Comparison of ENCODE assay signal across 19 cellular contexts in the genomic region with DNA sequence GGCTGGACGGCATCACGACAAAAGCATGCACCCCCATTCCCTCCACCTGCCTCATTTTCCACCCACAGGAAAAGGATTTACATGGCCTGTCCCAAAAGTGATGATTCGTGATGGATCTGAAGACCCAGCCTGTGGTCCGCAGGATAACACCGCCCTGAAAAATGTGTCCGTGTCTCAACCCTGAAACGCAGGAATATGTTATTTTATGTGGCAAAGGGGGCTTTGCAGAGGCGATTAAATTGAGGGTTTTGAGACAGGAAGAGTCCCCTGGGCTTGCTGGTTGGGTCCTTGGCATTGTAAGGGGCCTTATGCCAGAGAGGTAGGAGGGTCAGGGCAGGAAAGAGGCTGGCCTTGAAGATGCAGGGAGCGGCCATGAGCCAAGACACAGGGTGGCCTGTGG.
"Had no signal": no experiment of that assay in that cellular context is flagged by ENCODE, and none has a peak within 500 bp of the region (broad histone marks: within the 10 kb centered on the region; RNA-seq: fewer than 3 reads in every experiment).

No MANE protein-coding gene starts in this region.

- H3K4me3 Mint-ChIP-seq: central memory CD8-positive, alpha-beta T cell; dendritic cell treated with granulocyte-macrophage colony-stimulating factor and Interleukin-4, amounts not matched to agents 40 ng/mL and 50 ng/mL, for 4 days; immature natural killer cell; memory B cell; mesothelial cell of epicardium; naive B cell; nephron; stimulated activated memory B cell treated with anti-CD40 and anti-IgM and Interleukin-4, amounts not matched to agents 10 μg/mL and 1 μg/mL and 100 μg/mL, for 72 hours; stimulated activated naive CD8-positive, alpha-beta T cell treated with anti-CD3 and anti-CD28 coated beads, Interleukin-15, Interleukin-2, amounts not matched to agents 100 ng/mL and 50 ng/mL, for 24 hours had no signal

- DNase-seq: erythroblast; foreskin keratinocyte; immature natural killer cell; left ventricle myocardium inferior; naive B cell; stimulated activated CD4-positive, alpha-beta T cell treated with anti-CD3 and anti-CD28 coated beads, Interleukin-2, amount 100 ng/mL, for 48 hours; tibial artery had no signal

- ATAC-seq: foreskin keratinocyte; lower lobe of right lung; right cardiac atrium; stimulated activated memory B cell treated with anti-CD40 and anti-IgM and Interleukin-4, amounts not matched to agents 10 μg/mL and 1 μg/mL and 100 μg/mL, for 72 hours had no signal

- H3K9me3 Mint-ChIP-seq: central memory CD8-positive, alpha-beta T cell; dendritic cell treated with granulocyte-macrophage colony-stimulating factor and Interleukin-4, amounts not matched to agents 40 ng/mL and 50 ng/mL, for 4 days; immature natural killer cell; memory B cell; mesothelial cell of epicardium; naive B cell; nephron; stimulated activated naive CD8-positive, alpha-beta T cell treated with anti-CD3 and anti-CD28 coated beads, Interleukin-15, Interleukin-2, amounts not matched to agents 100 ng/mL and 50 ng/mL, for 24 hours had no signal

- H3K36me3 ChIP-seq: left ventricle myocardium inferior, lower lobe of right lung, tibial artery had no signal

- H3K4me2 ChIP-seq: smooth muscle cell had no signal

- FAIRE-seq: endothelial cell of umbilical vein, keratinocyte had no signal

- H3K27ac Mint-ChIP-seq: dendritic cell treated with granulocyte-macrophage colony-stimulating factor and Interleukin-4, amounts not matched to agents 40 ng/mL and 50 ng/mL, for 4 days; immature natural killer cell; memory B cell; mesothelial cell of epicardium; nephron; stimulated activated memory B cell treated with anti-CD40 and anti-IgM and Interleukin-4, amounts not matched to agents 10 μg/mL and 1 μg/mL and 100 μg/mL, for 72 hours; stimulated activated naive CD8-positive, alpha-beta T cell treated with anti-CD3 and anti-CD28 coated beads, Interleukin-15, Interleukin-2, amounts not matched to agents 100 ng/mL and 50 ng/mL, for 24 hours had no signal

- H3K36me3 Mint-ChIP-seq: immature natural killer cell; memory B cell; mesothelial cell of epicardium; naive B cell; stimulated activated memory B cell treated with anti-CD40 and anti-IgM and Interleukin-4, amounts not matched to agents 10 μg/mL and 1 μg/mL and 100 μg/mL, for 72 hours had no signal

- H3K27me3 ChIP-seq: foreskin keratinocyte had no signal

- H3K4me1 Mint-ChIP-seq: central memory CD8-positive, alpha-beta T cell; immature natural killer cell; memory B cell; naive B cell; stimulated activated memory B cell treated with anti-CD40 and anti-IgM and Interleukin-4, amounts not matched to agents 10 μg/mL and 1 μg/mL and 100 μg/mL, for 72 hours had no signal

- H3K4me3 ChIP-seq: left ventricle myocardium inferior, lower lobe of right lung, smooth muscle cell, tibial artery had no signal

- H3K4me1 ChIP-seq: foreskin keratinocyte, left ventricle myocardium inferior, lower lobe of right lung, tibial artery had no signal

- H3K9me3 ChIP-seq: left ventricle myocardium inferior, lower lobe of right lung, tibial artery had no signal

- H3K27ac ChIP-seq: foreskin keratinocyte, left ventricle myocardium inferior, lower lobe of right lung, tibial artery had no signal
